Comparison of ENCODE assay signal across 9 cellular contexts in genomic region chr14:58752782-58753181, GRCh38.
DNase-seq lines count a peak whose midpoint lies in the region; ATAC-seq and TF ChIP-seq lines count a peak whose summit lies in the region.
"Had no signal": no experiment of that assay in that cellular context is flagged by ENCODE, and none has a peak within 500 bp of the region (broad histone marks: within the 10 kb centered on the region; RNA-seq: fewer than 3 reads in every experiment).

No MANE protein-coding gene starts in this region.

- H3K27ac ChIP-seq in adrenal gland (peak overlapping the region in 4 of 5 donors; percentile 14 to 65 (median 37)), prostate gland (peak overlapping the region; percentile 26 to 41), MM.1S (ENCODE audit: low read length) (no peak overlapping the region)

- WGBS in adrenal gland, 4 donors: 23 to 45% (median 31%) methylated on average over 9 of the region's 9 CpGs
- WGBS in prostate gland: 5% methylated on average over 9 of the region's 9 CpGs

- no peak overlapping the region for H3K9ac ChIP-seq in MM.1S (ENCODE audit: low read length)

- H3K27me3 ChIP-seq in adrenal gland (no peaks in the 10 kb centered on the region), prostate gland (replicated peaks; ENCODE audit: insufficient read depth) (no peaks in the 10 kb centered on the region), MM.1S (replicated peaks; ENCODE audit: insufficient read depth, low read length) (no peaks in the 10 kb centered on the region)

- no peaks in the 10 kb centered on the region for H3F3A ChIP-seq in MM.1S (ENCODE audit: insufficient read depth, low read length)

- in situ Hi-C loops in GM13976 (cut with MboI; ENCODE audit: low sequenced_read_pairs, unreplicated experiment): no loop called here

- ATAC-seq in left cardiac atrium: peak; percentile 76 to 77

- intact Hi-C loops in adrenal gland (cut with DNase I): no loop called here
- intact Hi-C loops in left cardiac atrium (cut with DNase I): loop anchor here in 1 of 2 donors (10.0 kb wide), 1 partner anchor 88 kb away; no protein-coding TSS in a partner anchor
- intact Hi-C loops in prostate gland (cut with DNase I): no loop called here

- DNase-seq in Daoy (ENCODE audit: low read depth): peak; percentile 51
- peak; percentile 72 to 94 (median 89) for DNase-seq in adrenal gland
- peak; percentile 86 for DNase-seq in left cardiac atrium
- peak; percentile 81 for DNase-seq in prostate gland (ENCODE audit: low spot score)
- DNase-seq in SK-N-DZ (ENCODE audit: low spot score): no peak
- DNase-seq in MM.1S: no peak
- no peak for DNase-seq in GM13976 (ENCODE audit: low spot score)
- no peak for DNase-seq in activated T-cell treated with anti-CD3 and anti-CD28 coated beads, Interleukin-2, amount 50 U/mL, for 1 hour

- H3K4me1 ChIP-seq in adrenal gland (replicated peaks in 1 of 2): peaks cover 10 to 29% of the 10 kb centered on the region in 2 donors
- H3K4me1 ChIP-seq in prostate gland (replicated peaks): no peaks in the 10 kb centered on the region
- H3K4me1 ChIP-seq in MM.1S (ENCODE audit: low read length): no peaks in the 10 kb centered on the region
- H3K4me1 ChIP-seq: HAP-1 had no signal

- TF ChIP-seq CTCF in adrenal gland (IDR thresholded peaks at IDR 0.05): no peak
- TF ChIP-seq CTCF in prostate gland (IDR thresholded peaks at IDR 0.05): no peak
- no peak for TF ChIP-seq CTCF in MM.1S (IDR thresholded peaks at IDR 0.05; ENCODE audit: low read length)
- no peak for TF ChIP-seq CTCF in GM13976 (IDR thresholded peaks at IDR 0.05; ENCODE audit: borderline replicate concordance, control extremely low read depth, extremely low read depth, insufficient read depth, missing control alignments)

- H2AFZ ChIP-seq in MM.1S (ENCODE audit: low read length): no peak overlapping the region

- H3K9me3 ChIP-seq in adrenal gland (replicated peaks in 1 of 3) (no peaks in the 10 kb centered on the region), prostate gland (no peaks in the 10 kb centered on the region), MM.1S (replicated peaks; ENCODE audit: insufficient read depth, low read length) (no peaks in the 10 kb centered on the region)
- H3K9me3 ChIP-seq: HAP-1 had no signal

- no peak overlapping the region for H3K4me2 ChIP-seq in MM.1S (ENCODE audit: low read depth, low read length)

- no peaks in the 10 kb centered on the region for H3K79me2 ChIP-seq in MM.1S (ENCODE audit: low read length)

- H3K9me2 ChIP-seq in MM.1S (replicated peaks; ENCODE audit: insufficient read depth, low read length): no peaks in the 10 kb centered on the region

- H3K4me3 ChIP-seq in adrenal gland (peak overlapping the region in 1 of 4 donors; percentile 26), prostate gland (no peak overlapping the region), MM.1S (ENCODE audit: low read length) (no peak overlapping the region)
- H3K4me3 ChIP-seq: HAP-1 had no signal

- H4K20me1 ChIP-seq in MM.1S (ENCODE audit: insufficient read depth, low read length): no peaks in the 10 kb centered on the region

- TF ChIP-seq POLR2A in adrenal gland (IDR thresholded peaks at IDR 0.05) (no peak), prostate gland (IDR thresholded peaks at IDR 0.05) (no peak)

- H3K36me3 ChIP-seq in adrenal gland (replicated peaks in 1 of 2) (no peaks in the 10 kb centered on the region), prostate gland (no peaks in the 10 kb centered on the region), MM.1S (replicated peaks; ENCODE audit: insufficient read depth, low read length) (no peaks in the 10 kb centered on the region)
- H3K36me3 ChIP-seq: HAP-1 had no signal

Comparison
In these comparisons a context has a peak if more than half of its experiments do, and no peak if none do; other contexts are left out.
1. DNase-seq: peak in Daoy (single experiment), adrenal gland (7 of 7), left cardiac atrium (single experiment) and prostate gland (single experiment); none in SK-N-DZ (single experiment), MM.1S (single experiment), GM13976 (single experiment) and activated T-cell treated with anti-CD3 and anti-CD28 coated beads, Interleukin-2, amount 50 U/mL, for 1 hour (single experiment).